9 cellular contexts compared by ENCODE assay signal in the genomic region with DNA sequence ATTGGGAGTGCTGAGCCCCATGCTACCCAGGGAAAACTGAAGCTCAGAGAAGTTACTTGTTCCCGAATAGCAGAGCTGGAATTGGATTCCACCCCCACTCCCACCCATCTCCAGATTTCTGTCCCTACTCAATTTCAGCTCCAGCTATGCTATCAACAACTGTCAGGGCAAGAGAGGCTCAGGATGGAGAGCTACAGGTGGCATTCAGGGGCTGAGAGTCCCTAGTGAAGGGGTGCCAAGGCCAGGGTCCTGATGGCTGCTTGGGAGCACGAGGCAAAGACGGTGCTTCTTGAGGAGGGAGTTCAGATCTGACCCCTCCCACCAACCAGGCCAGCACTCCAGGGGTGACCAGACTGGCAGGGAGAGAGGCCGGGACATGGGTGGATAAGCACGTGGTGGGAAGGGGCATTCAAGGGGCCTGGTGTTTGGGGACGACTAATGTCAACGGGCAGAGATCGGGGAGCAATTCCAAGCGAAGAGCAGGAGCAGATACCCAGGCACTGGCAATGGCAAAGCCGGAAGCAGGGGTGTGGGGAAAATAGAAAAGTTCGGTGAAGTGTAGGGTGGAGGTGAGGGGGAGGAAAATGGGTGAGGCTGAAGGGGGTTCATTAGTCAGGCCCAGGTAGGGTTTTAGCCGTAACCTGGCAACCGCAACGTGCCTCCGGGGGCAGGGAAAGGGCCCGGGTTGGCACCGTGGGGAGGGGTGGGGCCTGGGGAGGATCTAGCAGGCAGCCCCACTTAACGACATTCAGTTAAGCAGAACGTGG. TPM values are rescaled to one million over a fixed set of nuclear protein-coding genes. Genes with fewer than 3 reads are reported as not detected.
A peak's percentile ranks its signal among the peaks of the same experiment; 100 is the strongest.
DNase-seq lines count a peak whose midpoint lies in the region; ATAC-seq and TF ChIP-seq lines count a peak whose summit lies in the region.
"Had no signal": no experiment of that assay in that cellular context is flagged by ENCODE, and none has a peak within 500 bp of the region (broad histone marks: within the 10 kb centered on the region; RNA-seq: fewer than 3 reads in every experiment).

No MANE protein-coding gene starts in this region.

- CTCF ChIA-PET in HEK293 (lab: Yijun Ruan, JAX), result interaction anchor here (1.4 to 1.8 kb wide), 3 partner anchors 9 to 28 kb away, joined by 3 to 6 read pairs (median 4); no protein-coding TSS in a partner anchor

- no peak overlapping the region for H3K27ac ChIP-seq in HEK293 (ENCODE audit: extremely low read depth, low read depth, low read length)

- ATAC-seq in HG02588 (IDR thresholded peaks at IDR 0.05; ENCODE audit: unreplicated experiment), result no peak

- TF ChIP-seq CTCF in HEK293 (tag by site-specific recombination; IDR thresholded peaks at IDR 0.05) (no peak), epithelial cell of esophagus (IDR thresholded peaks at IDR 0.05; ENCODE audit: insufficient read depth, low read depth, low read length, missing control alignments) (no peak), GM13976 (IDR thresholded peaks at IDR 0.05; ENCODE audit: borderline replicate concordance, control extremely low read depth, extremely low read depth, insufficient read depth, missing control alignments) (no peak)

- in situ Hi-C loops in GM13976 (cut with MboI; ENCODE audit: low sequenced_read_pairs, unreplicated experiment), result no loop called here

- H3K36me3 ChIP-seq in HEK293 (ENCODE audit: control insufficient read depth in 2 of 2, insufficient read depth in 1 of 2, low read length in 2 of 2), result no peaks in the 10 kb centered on the region

- H3K9me3 ChIP-seq in HEK293 (ENCODE audit: control insufficient read depth, insufficient read depth, low read depth, low read length), result no peaks in the 10 kb centered on the region

- H3K4me3 ChIP-seq in HEK293 (ENCODE audit: low read depth, low read length), result no peak overlapping the region
- peak overlapping the region; percentile 54 for H3K4me3 ChIP-seq in epithelial cell of esophagus (ENCODE audit: low read length)

- peak; percentile 60 for DNase-seq in T-helper 22 cell (ENCODE audit: low read depth)
- no peak for DNase-seq in epithelial cell of esophagus (ENCODE audit: low read depth)
- peak; percentile 75 for DNase-seq in putamen (ENCODE audit: low spot score)
- DNase-seq in A172 (ENCODE audit: low spot score), result no peak
- no peak for DNase-seq in GM13976 (ENCODE audit: low spot score)
- no peak for DNase-seq in HuH-7.5 (ENCODE audit: low spot score)

- POLR2A ChIA-PET in HEK293 (lab: Yijun Ruan, JAX), result interaction anchor here (1.8 kb wide), 1 partner anchor 64 kb away, joined by 5 read pairs; a partner anchor contains a TSS

- H3K4me1 ChIP-seq in HEK293 (ENCODE audit: control insufficient read depth, insufficient read depth, low read length), result peaks cover 2% of the 10 kb centered on the region; the same call in 1 of the 2 replicates

TF ChIP-seq in HEK293, 187 proteins besides CTCF, POLR2A, EP300 and RAD21:
- TF ChIP-seq, protein P1, sequence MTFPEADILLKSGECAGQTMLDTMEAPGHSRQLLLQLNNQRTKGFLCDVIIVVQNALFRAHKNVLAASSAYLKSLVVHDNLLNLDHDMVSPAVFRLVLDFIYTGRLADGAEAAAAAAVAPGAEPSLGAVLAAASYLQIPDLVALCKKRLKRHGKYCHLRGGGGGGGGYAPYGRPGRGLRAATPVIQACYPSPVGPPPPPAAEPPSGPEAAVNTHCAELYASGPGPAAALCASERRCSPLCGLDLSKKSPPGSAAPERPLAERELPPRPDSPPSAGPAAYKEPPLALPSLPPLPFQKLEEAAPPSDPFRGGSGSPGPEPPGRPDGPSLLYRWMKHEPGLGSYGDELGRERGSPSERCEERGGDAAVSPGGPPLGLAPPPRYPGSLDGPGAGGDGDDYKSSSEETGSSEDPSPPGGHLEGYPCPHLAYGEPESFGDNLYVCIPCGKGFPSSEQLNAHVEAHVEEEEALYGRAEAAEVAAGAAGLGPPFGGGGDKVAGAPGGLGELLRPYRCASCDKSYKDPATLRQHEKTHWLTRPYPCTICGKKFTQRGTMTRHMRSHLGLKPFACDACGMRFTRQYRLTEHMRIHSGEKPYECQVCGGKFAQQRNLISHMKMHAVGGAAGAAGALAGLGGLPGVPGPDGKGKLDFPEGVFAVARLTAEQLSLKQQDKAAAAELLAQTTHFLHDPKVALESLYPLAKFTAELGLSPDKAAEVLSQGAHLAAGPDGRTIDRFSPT (tag by site-specific recombination; IDR thresholded peaks at IDR 0.05), result no peak
- TF ChIP-seq PRDM1 (tag by site-specific recombination; IDR thresholded peaks at IDR 0.05), result no peak
- TF ChIP-seq, protein P2, sequence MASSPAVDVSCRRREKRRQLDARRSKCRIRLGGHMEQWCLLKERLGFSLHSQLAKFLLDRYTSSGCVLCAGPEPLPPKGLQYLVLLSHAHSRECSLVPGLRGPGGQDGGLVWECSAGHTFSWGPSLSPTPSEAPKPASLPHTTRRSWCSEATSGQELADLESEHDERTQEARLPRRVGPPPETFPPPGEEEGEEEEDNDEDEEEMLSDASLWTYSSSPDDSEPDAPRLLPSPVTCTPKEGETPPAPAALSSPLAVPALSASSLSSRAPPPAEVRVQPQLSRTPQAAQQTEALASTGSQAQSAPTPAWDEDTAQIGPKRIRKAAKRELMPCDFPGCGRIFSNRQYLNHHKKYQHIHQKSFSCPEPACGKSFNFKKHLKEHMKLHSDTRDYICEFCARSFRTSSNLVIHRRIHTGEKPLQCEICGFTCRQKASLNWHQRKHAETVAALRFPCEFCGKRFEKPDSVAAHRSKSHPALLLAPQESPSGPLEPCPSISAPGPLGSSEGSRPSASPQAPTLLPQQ (tag by site-specific recombination; IDR thresholded peaks at IDR 0.05), result peak; percentile 25; the same call in 1 of the 2 replicates
- TF ChIP-seq SCRT2 (tag by site-specific recombination; IDR thresholded peaks at IDR 0.05), result peak; percentile 95
- peak; percentile 86 for TF ChIP-seq SCRT1 (tag by site-specific recombination; IDR thresholded peaks at IDR 0.05; ENCODE audit: borderline replicate concordance)
- TF ChIP-seq, protein P3, sequence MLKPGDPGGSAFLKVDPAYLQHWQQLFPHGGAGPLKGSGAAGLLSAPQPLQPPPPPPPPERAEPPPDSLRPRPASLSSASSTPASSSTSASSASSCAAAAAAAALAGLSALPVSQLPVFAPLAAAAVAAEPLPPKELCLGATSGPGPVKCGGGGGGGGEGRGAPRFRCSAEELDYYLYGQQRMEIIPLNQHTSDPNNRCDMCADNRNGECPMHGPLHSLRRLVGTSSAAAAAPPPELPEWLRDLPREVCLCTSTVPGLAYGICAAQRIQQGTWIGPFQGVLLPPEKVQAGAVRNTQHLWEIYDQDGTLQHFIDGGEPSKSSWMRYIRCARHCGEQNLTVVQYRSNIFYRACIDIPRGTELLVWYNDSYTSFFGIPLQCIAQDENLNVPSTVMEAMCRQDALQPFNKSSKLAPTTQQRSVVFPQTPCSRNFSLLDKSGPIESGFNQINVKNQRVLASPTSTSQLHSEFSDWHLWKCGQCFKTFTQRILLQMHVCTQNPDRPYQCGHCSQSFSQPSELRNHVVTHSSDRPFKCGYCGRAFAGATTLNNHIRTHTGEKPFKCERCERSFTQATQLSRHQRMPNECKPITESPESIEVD (tag by site-specific recombination; IDR thresholded peaks at IDR 0.05), result no peak
- TF ChIP-seq, protein P4, sequence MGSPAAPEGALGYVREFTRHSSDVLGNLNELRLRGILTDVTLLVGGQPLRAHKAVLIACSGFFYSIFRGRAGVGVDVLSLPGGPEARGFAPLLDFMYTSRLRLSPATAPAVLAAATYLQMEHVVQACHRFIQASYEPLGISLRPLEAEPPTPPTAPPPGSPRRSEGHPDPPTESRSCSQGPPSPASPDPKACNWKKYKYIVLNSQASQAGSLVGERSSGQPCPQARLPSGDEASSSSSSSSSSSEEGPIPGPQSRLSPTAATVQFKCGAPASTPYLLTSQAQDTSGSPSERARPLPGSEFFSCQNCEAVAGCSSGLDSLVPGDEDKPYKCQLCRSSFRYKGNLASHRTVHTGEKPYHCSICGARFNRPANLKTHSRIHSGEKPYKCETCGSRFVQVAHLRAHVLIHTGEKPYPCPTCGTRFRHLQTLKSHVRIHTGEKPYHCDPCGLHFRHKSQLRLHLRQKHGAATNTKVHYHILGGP (tag by site-specific recombination; IDR thresholded peaks at IDR 0.05), result no peak
- TF ChIP-seq ZNF544 (tag by site-specific recombination; IDR thresholded peaks at IDR 0.05), result no peak
- no peak for TF ChIP-seq KLF9 (tag by site-specific recombination; IDR thresholded peaks at IDR 0.05; ENCODE audit: low read depth)
- TF ChIP-seq ZFP3 (tag by site-specific recombination; IDR thresholded peaks at IDR 0.05; ENCODE audit: low read depth), result no peak

RNA-seq across cellular contexts. Expression of a gene that starts 4.6 kb away (rescaled TPM):
- 28.2 and 36.5 TPM in 2 replicates for total RNA-seq in A172 (2014; rRNA removed; shearing (Covaris generic))

RNA-seq across cellular contexts. Expression of a gene that starts 10.8 kb away (rescaled TPM):
- total RNA-seq in A172 (2014; rRNA removed; shearing (Covaris generic)), result 361 and 423 TPM in 2 replicates

RNA-seq across cellular contexts. Expression of a gene that starts 21.9 kb away (rescaled TPM):
- total RNA-seq in A172 (2014; rRNA removed; shearing (Covaris generic)), result 0.05 TPM in 1 of 2 replicates, not detected in the other
- total RNA-seq: myocyte had no signal

RNA-seq across cellular contexts. Expression of a gene that starts 38.2 kb away (rescaled TPM):
- not detected in 2 replicates for total RNA-seq in A172 (2014; rRNA removed; shearing (Covaris generic))
- total RNA-seq: myocyte had no signal

RNA-seq across cellular contexts. Expression of a gene that starts 47.1 kb away (rescaled TPM):
- total RNA-seq in A172 (2014; rRNA removed; shearing (Covaris generic)), result 5.6 and 11.3 TPM in 2 replicates

Comparison
In these comparisons a context has a peak if more than half of its experiments do, and no peak if none do; other contexts are left out.
1. DNase-seq: peak in T-helper 22 cell (single experiment) and putamen (single experiment); none in epithelial cell of esophagus (single experiment), A172 (single experiment), GM13976 (single experiment) and HuH-7.5 (single experiment).